Comparison of ENCODE assay signal across 1 cellular context in the genomic region with DNA sequence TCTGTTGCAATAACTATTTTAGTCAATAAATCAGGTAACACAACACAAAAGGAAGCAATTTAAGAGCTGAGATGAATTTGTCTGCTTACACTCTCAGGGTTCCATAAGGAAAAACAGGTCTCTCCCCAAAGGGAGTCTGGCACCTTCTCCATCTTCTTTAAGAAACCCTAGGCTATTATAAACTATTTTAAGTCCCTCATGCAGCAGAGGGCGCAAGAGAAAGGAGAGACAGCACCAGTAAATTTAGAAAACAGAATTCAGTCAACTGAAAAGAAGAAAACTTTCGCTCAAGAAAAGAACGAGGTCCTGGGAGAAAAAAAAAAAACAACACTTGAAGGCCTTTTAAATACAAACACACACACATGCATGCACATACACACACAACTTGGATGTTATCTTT.
TF ChIP-seq lines count a peak whose summit lies in the region.

No MANE protein-coding gene starts in this region.

TF ChIP-seq in GM12878, 131 proteins besides CTCF, POLR2A, EP300 and RAD21:
- TF ChIP-seq ETV6 (conservative IDR thresholded peaks at IDR 0.05 in 1 of 2, IDR thresholded peaks at IDR 0.05 in 1 of 2; ENCODE audit: borderline replicate concordance in 1 of 2, low read depth in 1 of 2), result no peak
- peak; percentile 77; the same call in 1 of the 2 replicates for TF ChIP-seq SMC3 (IDR thresholded peaks at IDR 0.05; ENCODE audit: borderline replicate concordance, low read length)
- no peak for TF ChIP-seq BCL11A (IDR thresholded peaks at IDR 0.05; ENCODE audit: low read depth, low read length)
- no peak for TF ChIP-seq MYB (IDR thresholded peaks at IDR 0.05; ENCODE audit: borderline replicate concordance, low read depth, low read length)
- no peak for TF ChIP-seq PAX8 (IDR thresholded peaks at IDR 0.05)
- no peak for TF ChIP-seq SUZ12 (IDR thresholded peaks at IDR 0.05; ENCODE audit: unreplicated experiment)
- TF ChIP-seq SMAD5 (IDR thresholded peaks at IDR 0.05; ENCODE audit: low read depth), result no peak
- TF ChIP-seq, protein P1, sequence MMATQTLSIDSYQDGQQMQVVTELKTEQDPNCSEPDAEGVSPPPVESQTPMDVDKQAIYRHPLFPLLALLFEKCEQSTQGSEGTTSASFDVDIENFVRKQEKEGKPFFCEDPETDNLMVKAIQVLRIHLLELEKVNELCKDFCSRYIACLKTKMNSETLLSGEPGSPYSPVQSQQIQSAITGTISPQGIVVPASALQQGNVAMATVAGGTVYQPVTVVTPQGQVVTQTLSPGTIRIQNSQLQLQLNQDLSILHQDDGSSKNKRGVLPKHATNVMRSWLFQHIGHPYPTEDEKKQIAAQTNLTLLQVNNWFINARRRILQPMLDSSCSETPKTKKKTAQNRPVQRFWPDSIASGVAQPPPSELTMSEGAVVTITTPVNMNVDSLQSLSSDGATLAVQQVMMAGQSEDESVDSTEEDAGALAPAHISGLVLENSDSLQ (IDR thresholded peaks at IDR 0.05), result no peak
- TF ChIP-seq, protein P2, sequence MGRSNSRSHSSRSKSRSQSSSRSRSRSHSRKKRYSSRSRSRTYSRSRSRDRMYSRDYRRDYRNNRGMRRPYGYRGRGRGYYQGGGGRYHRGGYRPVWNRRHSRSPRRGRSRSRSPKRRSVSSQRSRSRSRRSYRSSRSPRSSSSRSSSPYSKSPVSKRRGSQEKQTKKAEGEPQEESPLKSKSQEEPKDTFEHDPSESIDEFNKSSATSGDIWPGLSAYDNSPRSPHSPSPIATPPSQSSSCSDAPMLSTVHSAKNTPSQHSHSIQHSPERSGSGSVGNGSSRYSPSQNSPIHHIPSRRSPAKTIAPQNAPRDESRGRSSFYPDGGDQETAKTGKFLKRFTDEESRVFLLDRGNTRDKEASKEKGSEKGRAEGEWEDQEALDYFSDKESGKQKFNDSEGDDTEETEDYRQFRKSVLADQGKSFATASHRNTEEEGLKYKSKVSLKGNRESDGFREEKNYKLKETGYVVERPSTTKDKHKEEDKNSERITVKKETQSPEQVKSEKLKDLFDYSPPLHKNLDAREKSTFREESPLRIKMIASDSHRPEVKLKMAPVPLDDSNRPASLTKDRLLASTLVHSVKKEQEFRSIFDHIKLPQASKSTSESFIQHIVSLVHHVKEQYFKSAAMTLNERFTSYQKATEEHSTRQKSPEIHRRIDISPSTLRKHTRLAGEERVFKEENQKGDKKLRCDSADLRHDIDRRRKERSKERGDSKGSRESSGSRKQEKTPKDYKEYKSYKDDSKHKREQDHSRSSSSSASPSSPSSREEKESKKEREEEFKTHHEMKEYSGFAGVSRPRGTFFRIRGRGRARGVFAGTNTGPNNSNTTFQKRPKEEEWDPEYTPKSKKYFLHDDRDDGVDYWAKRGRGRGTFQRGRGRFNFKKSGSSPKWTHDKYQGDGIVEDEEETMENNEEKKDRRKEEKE (IDR thresholded peaks at IDR 0.05), result no peak
- no peak for TF ChIP-seq POLR2AphosphoS5 (IDR thresholded peaks at IDR 0.05; ENCODE audit: low read length)
- 0 out of 2 replicates have a peak, but pooled peaks have one; percentile 42 for TF ChIP-seq CBX5 (IDR thresholded peaks at IDR 0.05; ENCODE audit: low read depth)
